In the genomic region with DNA sequence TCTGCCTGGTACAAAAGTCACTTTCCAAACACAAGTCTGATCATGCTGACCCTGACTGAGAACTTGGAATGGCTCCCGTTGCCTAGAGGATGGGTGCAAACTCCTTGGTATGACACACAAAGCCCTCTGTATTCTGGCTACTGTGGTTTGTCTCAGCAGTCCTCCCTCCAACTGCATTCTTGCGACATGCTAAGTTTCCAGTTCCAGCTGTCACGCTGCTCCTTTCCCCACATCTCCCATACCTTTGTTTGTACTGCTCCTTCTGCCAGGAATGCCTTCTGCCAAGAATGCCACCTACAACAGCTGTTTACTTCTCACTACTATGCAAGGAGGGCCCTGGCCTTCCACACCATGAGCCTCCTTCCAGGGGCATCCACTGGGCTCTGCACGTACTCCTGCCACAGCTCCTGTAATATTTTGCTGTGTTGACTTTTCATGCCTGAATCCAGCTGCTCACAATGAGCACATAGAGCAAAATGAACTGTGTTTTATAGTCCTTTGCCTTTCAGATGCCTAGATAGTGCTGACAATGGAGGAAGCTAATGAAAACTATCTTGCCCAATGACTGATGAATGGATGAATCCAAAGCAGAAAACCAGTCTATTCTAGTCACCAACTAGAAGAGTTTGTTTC, we compare ENCODE assay signal across 12 cellular contexts.
DNase-seq lines count a peak whose midpoint lies in the region; ATAC-seq and TF ChIP-seq lines count a peak whose summit lies in the region.
"Had no signal": no experiment of that assay in that cellular context is flagged by ENCODE, and none has a peak within 500 bp of the region (broad histone marks: within the 10 kb centered on the region; RNA-seq: fewer than 3 reads in every experiment).

No MANE protein-coding gene starts in this region.

- H3K4me3 ChIP-seq in naive thymus-derived CD4-positive, alpha-beta T cell (ENCODE audit: low read length), result no peak overlapping the region
- H3K4me3 ChIP-seq: gastroesophageal sphincter, psoas muscle had no signal

- H3K4me1 ChIP-seq in naive thymus-derived CD4-positive, alpha-beta T cell (ENCODE audit: control insufficient read depth in 2 of 2, insufficient read depth in 2 of 2, low read length in 2 of 2), result no peaks in the 10 kb centered on the region
- H3K4me1 ChIP-seq: gastroesophageal sphincter, psoas muscle had no signal

- no peak for TF ChIP-seq CTCF in omental fat pad (IDR thresholded peaks at IDR 0.05)
- no peak for TF ChIP-seq CTCF in natural killer cell (IDR thresholded peaks at IDR 0.05)

- DNase-seq in DMS153 treated with DMSO at 0.1 percent for 48 hours (lab: John Stamatoyannopoulos, UW; ENCODE audit: unreplicated experiment), result peak; percentile 18
- DNase-seq in NCI-H446 treated with DMSO at 0.1 percent for 48 hours (lab: John Stamatoyannopoulos, UW), result peak; percentile 26
- no peak for DNase-seq in omental fat pad (ENCODE audit: low spot score)
- DNase-seq in natural killer cell, result no peak
- no peak for DNase-seq in naive thymus-derived CD4-positive, alpha-beta T cell
- no peak for DNase-seq in GOT3 (lab: John Stamatoyannopoulos, UW)
- DNase-seq: activated naive CD4-positive, alpha-beta T cell treated with Interleukin-2 at 50 U/mL for 16 hours; NCI-H1105; psoas muscle had no signal

- no peak overlapping the region for H3K27ac Mint-ChIP-seq in natural killer cell
- H3K27ac Mint-ChIP-seq in naive thymus-derived CD4-positive, alpha-beta T cell, result no peak overlapping the region

- peaks cover 11 to 17% of the 10 kb centered on the region in 2 donors for H3K9me3 Mint-ChIP-seq in natural killer cell
- peaks cover 0 to 5% (median 0%) of the 10 kb centered on the region in 11 donors for H3K9me3 Mint-ChIP-seq in naive thymus-derived CD4-positive, alpha-beta T cell

- POLR2A ChIA-PET in naive thymus-derived CD4-positive, alpha-beta T cell (lab: Charles Lee), result no interaction called here

- ATAC-seq in esophagus mucosa (peak; percentile 97), omental fat pad (ENCODE audit: low FRiP score) (peak; percentile 32), HG03378 (IDR thresholded peaks at IDR 0.05; ENCODE audit: unreplicated experiment) (no peak), natural killer cell (no peak)
- ATAC-seq in naive thymus-derived CD4-positive, alpha-beta T cell, result no peak
- ATAC-seq: gastroesophageal sphincter, psoas muscle had no signal

- no peaks in the 10 kb centered on the region for H3K9me3 ChIP-seq in naive thymus-derived CD4-positive, alpha-beta T cell (ENCODE audit: control insufficient read depth in 2 of 3, low read length in 3 of 3)
- H3K9me3 ChIP-seq: gastroesophageal sphincter, psoas muscle had no signal

- H3K27me3 ChIP-seq in naive thymus-derived CD4-positive, alpha-beta T cell (ENCODE audit: control insufficient read depth in 2 of 2, insufficient read depth in 2 of 2, low read length in 2 of 2), result no peaks in the 10 kb centered on the region
- H3K27me3 ChIP-seq: gastroesophageal sphincter had no signal

- no peaks in the 10 kb centered on the region for H3K4me1 Mint-ChIP-seq in natural killer cell
- H3K4me1 Mint-ChIP-seq in naive thymus-derived CD4-positive, alpha-beta T cell, result no peaks in the 10 kb centered on the region

- no peaks in the 10 kb centered on the region for H3K36me3 Mint-ChIP-seq in natural killer cell
- H3K36me3 Mint-ChIP-seq in naive thymus-derived CD4-positive, alpha-beta T cell, result no peaks in the 10 kb centered on the region

- H3K27me3 Mint-ChIP-seq in natural killer cell (ENCODE audit: low read depth in 2 of 2), result no peaks in the 10 kb centered on the region
- peaks cover 0 to 4% (median 0%) of the 10 kb centered on the region in 5 donors for H3K27me3 Mint-ChIP-seq in naive thymus-derived CD4-positive, alpha-beta T cell

- intact Hi-C loops in natural killer cell (cut with micrococcal nuclease), result no loop called here
- intact Hi-C loops in naive thymus-derived CD4-positive, alpha-beta T cell (cut with micrococcal nuclease), result no loop called here

- H3K27ac ChIP-seq in naive thymus-derived CD4-positive, alpha-beta T cell (ENCODE audit: low read depth, low read length), result no peak overlapping the region
- H3K27ac ChIP-seq: gastroesophageal sphincter, psoas muscle had no signal

- no peaks in the 10 kb centered on the region for H3K36me3 ChIP-seq in naive thymus-derived CD4-positive, alpha-beta T cell (ENCODE audit: control insufficient read depth in 2 of 3, insufficient read depth in 3 of 3, low read length in 3 of 3)
- H3K36me3 ChIP-seq: gastroesophageal sphincter had no signal

- H3K4me3 Mint-ChIP-seq in natural killer cell, result no peak overlapping the region
- H3K4me3 Mint-ChIP-seq in naive thymus-derived CD4-positive, alpha-beta T cell, result no peak overlapping the region

- CTCF ChIA-PET in naive thymus-derived CD4-positive, alpha-beta T cell (lab: Charles Lee), result no interaction called here

Comparison
In these comparisons a context has a peak if more than half of its experiments do, and no peak if none do; other contexts are left out.
1. DNase-seq: peak in DMS153 treated with DMSO at 0.1 percent for 48 hours (single experiment) and NCI-H446 treated with DMSO at 0.1 percent for 48 hours (single experiment); none in omental fat pad (single experiment), natural killer cell (single experiment), naive thymus-derived CD4-positive, alpha-beta T cell (0 of 9) and GOT3 (single experiment).
2. ATAC-seq: peak in esophagus mucosa (single experiment) and omental fat pad (single experiment); none in HG03378 (single experiment), natural killer cell (0 of 3) and naive thymus-derived CD4-positive, alpha-beta T cell (single experiment).